Comparison of ENCODE assay signal across 13 cellular contexts in genomic region chr2:80546766-80547165, GRCh38.
DNase-seq lines count a peak whose midpoint lies in the region; ATAC-seq and TF ChIP-seq lines count a peak whose summit lies in the region.
"Had no signal": no experiment of that assay in that cellular context is flagged by ENCODE, and none has a peak within 500 bp of the region (broad histone marks: within the 10 kb centered on the region; RNA-seq: fewer than 3 reads in every experiment).

No MANE protein-coding gene starts in this region.

- ATAC-seq in WTC11 (peak; percentile 90), HG03175 (IDR thresholded peaks at IDR 0.05; ENCODE audit: unreplicated experiment) (no peak), GM19455 (IDR thresholded peaks at IDR 0.05; ENCODE audit: unreplicated experiment) (no peak)

- no peak overlapping the region for H3K4me3 Mint-ChIP-seq in WTC11
- H3K4me3 Mint-ChIP-seq: CD4-positive, CD25-positive, alpha-beta regulatory T cell had no signal

- H3K9me3 Mint-ChIP-seq in WTC11: peaks cover 20% of the 10 kb centered on the region

- no peak overlapping the region for H2AFZ ChIP-seq in hepatocyte

- H3K27me3 ChIP-seq in H7 (ENCODE audit: control insufficient read depth, insufficient read depth, low read length) (no peaks in the 10 kb centered on the region), hepatocyte (no peaks in the 10 kb centered on the region)
- H3K27me3 ChIP-seq: BLaER1 treated with 17β-estradiol and CSF1 and Interleukin-3, amounts not matched to agents 10 nM and 100 nM had no signal

- H3K36me3 Mint-ChIP-seq in WTC11: no peaks in the 10 kb centered on the region
- H3K36me3 Mint-ChIP-seq: CD4-positive, CD25-positive, alpha-beta regulatory T cell had no signal

- DNase-seq in H7 (peak; percentile 3), WTC11 (ENCODE audit: low spot score) (peak; percentile 22), hepatocyte (ENCODE audit: low spot score) (no peak), iPS-NIHi7 (ENCODE audit: extremely low spot score) (peak; percentile 37)
- DNase-seq in activated naive CD4-positive, alpha-beta T cell (lab: John Stamatoyannopoulos, UW): no peak
- DNase-seq: ACHN; CD4-positive, CD25-positive, alpha-beta regulatory T cell; DMS53; GF-D8 had no signal

- H3K4me1 Mint-ChIP-seq in WTC11: peaks cover 34% of the 10 kb centered on the region
- H3K4me1 Mint-ChIP-seq: CD4-positive, CD25-positive, alpha-beta regulatory T cell had no signal

- no peak overlapping the region for H3K4me2 ChIP-seq in hepatocyte
- H3K4me2 ChIP-seq: BLaER1 treated with 17β-estradiol and CSF1 and Interleukin-3, amounts not matched to agents 10 nM and 100 nM had no signal

- H3K9me3 ChIP-seq in hepatocyte (ENCODE audit: low read depth): no peaks in the 10 kb centered on the region
- H3K9me3 ChIP-seq: BLaER1 treated with 17β-estradiol and CSF1 and Interleukin-3, amounts not matched to agents 10 nM and 100 nM had no signal

- H4K20me1 ChIP-seq in hepatocyte (ENCODE audit: insufficient read depth, poor library complexity, severe bottlenecking): no peaks in the 10 kb centered on the region
- H4K20me1 ChIP-seq: BLaER1 treated with 17β-estradiol and CSF1 and Interleukin-3, amounts not matched to agents 10 nM and 100 nM had no signal

- H3K27ac ChIP-seq in hepatocyte: peak overlapping the region; percentile 75
- H3K27ac ChIP-seq: BLaER1 treated with 17β-estradiol and CSF1 and Interleukin-3, amounts not matched to agents 10 nM and 100 nM; HL-60 had no signal

- POLR2A ChIA-PET in WTC11 (lab: Charles Lee): no interaction called here

- H3K4me1 ChIP-seq in hepatocyte (ENCODE audit: insufficient read depth): no peaks in the 10 kb centered on the region

- H3K27ac Mint-ChIP-seq in WTC11: no peak overlapping the region; the same call in 1 of the 2 replicates
- H3K27ac Mint-ChIP-seq: CD4-positive, CD25-positive, alpha-beta regulatory T cell had no signal

- no peaks in the 10 kb centered on the region for H3K79me2 ChIP-seq in hepatocyte

- no peaks in the 10 kb centered on the region; the same call in 1 of the 2 replicates for H3K27me3 Mint-ChIP-seq in WTC11 (ENCODE audit: low read depth)
- H3K27me3 Mint-ChIP-seq: CD4-positive, CD25-positive, alpha-beta regulatory T cell had no signal

- no peaks in the 10 kb centered on the region for H3K36me3 ChIP-seq in H7 (replicated peaks; ENCODE audit: control insufficient read depth, insufficient read depth, low read length)
- H3K36me3 ChIP-seq in hepatocyte (replicated peaks; ENCODE audit: insufficient read depth, low read depth): no peaks in the 10 kb centered on the region
- H3K36me3 ChIP-seq: BLaER1 treated with 17β-estradiol and CSF1 and Interleukin-3, amounts not matched to agents 10 nM and 100 nM had no signal

- no peaks in the 10 kb centered on the region for H3K9me2 ChIP-seq in hepatocyte (replicated peaks; ENCODE audit: insufficient read depth)

- 82% methylated on average over 1 of the region's 1 CpG for WGBS in hepatocyte (ENCODE audit: low lambda C conversion rate, missing lambda C conversion rate)

- TF ChIP-seq CTCF in WTC11 (IDR thresholded peaks at IDR 0.05) (no peak), hepatocyte (IDR thresholded peaks at IDR 0.05; ENCODE audit: poor library complexity) (no peak)

- no peak overlapping the region for H3K4me3 ChIP-seq in H7 (ENCODE audit: insufficient read depth, low read depth, low read length)
- no peak overlapping the region for H3K4me3 ChIP-seq in hepatocyte
- H3K4me3 ChIP-seq: BLaER1 treated with 17β-estradiol and CSF1 and Interleukin-3, amounts not matched to agents 10 nM and 100 nM had no signal

- CTCF ChIA-PET in WTC11 (lab: Charles Lee): no interaction called here

TF ChIP-seq in WTC11, 78 proteins besides CTCF, POLR2A, EP300 and RAD21:
- no peak for TF ChIP-seq AR (CRISPR knock-in tag; IDR thresholded peaks at IDR 0.05)
- TF ChIP-seq MXD4 (CRISPR knock-in tag; IDR thresholded peaks at IDR 0.05; ENCODE audit: borderline replicate concordance): no peak
- TF ChIP-seq FOXP1 (CRISPR knock-in tag; IDR thresholded peaks at IDR 0.05; ENCODE audit: borderline replicate concordance): no peak

Comparison
In these comparisons a context has a peak if more than half of its experiments do, and no peak if none do; other contexts are left out.
1. DNase-seq: peak in H7 (single experiment), WTC11 (single experiment) and iPS-NIHi7 (single experiment); none in hepatocyte (single experiment) and activated naive CD4-positive, alpha-beta T cell (0 of 4).